8 cellular contexts compared by ENCODE assay signal in genomic region chr2:19348692-19349091, GRCh38. TPM values are rescaled to one million over a fixed set of nuclear protein-coding genes. Genes with fewer than 3 reads are reported as not detected.
DNase-seq lines count a peak whose midpoint lies in the region; ATAC-seq, FAIRE-seq and TF ChIP-seq lines count a peak whose summit lies in the region.

No MANE protein-coding gene starts in this region.

- TF ChIP-seq RAD21 in HepG2 (CRISPR knock-in tag; IDR thresholded peaks at IDR 0.05): no peak

- POLR2A ChIA-PET in HepG2 (lab: Yijun Ruan, JAX): interaction anchor here (0.7 to 2.6 kb wide), 6 partner anchors 11 to 788 kb away, joined by 3 to 55 read pairs (median 5); partner anchors contain the start of genes OSR1 and RDH14

- peak; percentile 1; the same call in 2 of the 3 replicates for ATAC-seq in HepG2
- no peak for ATAC-seq in right lobe of liver
- no peak for ATAC-seq in natural killer cell treated with Interleukin-12 subunit alpha and Interleukin-12 subunit beta and Interleukin-15 and Interleukin-18, amount 100 ng/mL, for 72 hours
- ATAC-seq in aorta (ENCODE audit: low FRiP score): no peak
- ATAC-seq in HG03439 (IDR thresholded peaks at IDR 0.05; ENCODE audit: unreplicated experiment): no peak

- no peak for TF ChIP-seq EP300 in HepG2 (IDR thresholded peaks at IDR 0.05; ENCODE audit: low read depth in 2 of 2, low read length in 2 of 2)
- TF ChIP-seq EP300 in HepG2 (CRISPR knock-in tag; IDR thresholded peaks at IDR 0.05; ENCODE audit: borderline replicate concordance): no peak

- no peak overlapping the region for H2AFZ ChIP-seq in HepG2 (ENCODE audit: low read length)

- in situ Hi-C loops in HepG2 (cut with HindIII; ENCODE audit: extremely low pct_ligation_motif_present, low pct_unique_long_range_greater_than_20kb): no loop called here

- CTCF ChIA-PET in HepG2 (lab: Yijun Ruan, JAX; ENCODE audit: low intra/inter-chr PET ratio, low total read pairs): interaction anchor here (2.1 kb wide), 1 partner anchor 514 kb away, joined by 6 read pairs; no protein-coding TSS in a partner anchor

- no peak for TF ChIP-seq POLR2A in HepG2 (IDR thresholded peaks at IDR 0.05; ENCODE audit: insufficient read depth in 1 of 2, low read depth in 2 of 2, low read length in 2 of 2)
- TF ChIP-seq POLR2A in right lobe of liver (IDR thresholded peaks at IDR 0.05): no peak

- H3K4me2 ChIP-seq in HepG2 (ENCODE audit: low read depth, low read length): peak overlapping the region; percentile 87

- no peak for FAIRE-seq in HepG2 (lab: Jason Lieb, UNC)

- BruUV-seq in HepG2 (replicated peaks; lab: Mats Ljungman, UMichigan): no TSS peak

- H3K27me3 Mint-ChIP-seq in natural killer cell treated with Interleukin-12 subunit alpha and Interleukin-12 subunit beta and Interleukin-15 and Interleukin-18, amount 100 ng/mL, for 72 hours: peaks cover 16 to 32% of the 10 kb centered on the region in 2 donors

- H3K27ac ChIP-seq in HepG2 (ENCODE audit: extremely low read length, insufficient read depth, low read length) (no peak overlapping the region), right lobe of liver (peak overlapping the region in 1 of 3 donors; percentile 92), caudate nucleus (ENCODE audit: low read depth, low read length) (peak overlapping the region; percentile 92), aorta (ENCODE audit: low read depth in 1 of 2, low read length in 2 of 2) (peak overlapping the region; percentile 71 to 85)

- TF ChIP-seq CTCF in HepG2 (CRISPR knock-in tag; IDR thresholded peaks at IDR 0.05) (no peak), right lobe of liver (IDR thresholded peaks at IDR 0.05) (no peak)

- H3K36me3 ChIP-seq in HepG2 (replicated peaks in 1 of 2; ENCODE audit: control insufficient read depth in 1 of 2, insufficient read depth in 2 of 2, low read length in 2 of 2) (no peaks in the 10 kb centered on the region), right lobe of liver (no peaks in the 10 kb centered on the region), aorta (ENCODE audit: control insufficient read depth in 1 of 2, insufficient read depth in 2 of 2, low read length in 1 of 2) (no peaks in the 10 kb centered on the region)

- H3K4me1 ChIP-seq in HepG2 (ENCODE audit: insufficient read depth, low read length) (peaks cover 27% of the 10 kb centered on the region), right lobe of liver (peaks cover 0 to 20% (median 7%) of the 10 kb centered on the region in 4 donors), aorta (ENCODE audit: control insufficient read depth in 1 of 2, insufficient read depth in 2 of 2, low read length in 2 of 2) (peaks cover 0 to 2% of the 10 kb centered on the region in 2 donors)

- no peak overlapping the region for H3K4me3 Mint-ChIP-seq in natural killer cell treated with Interleukin-12 subunit alpha and Interleukin-12 subunit beta and Interleukin-15 and Interleukin-18, amount 100 ng/mL, for 72 hours

- intact Hi-C loops in HepG2 (cut with micrococcal nuclease; ENCODE audit: unreplicated experiment) (loop anchor here (1.0 to 2.0 kb wide), 3 partner anchors 328 to 515 kb away; no protein-coding TSS in a partner anchor), right lobe of liver (cut with DNase I) (no loop called here), aorta (cut with DNase I) (no loop called here)

- peak overlapping the region; percentile 91 for H3K9ac ChIP-seq in HepG2 (ENCODE audit: insufficient read depth, low read depth, low read length)

- no peak for DNase-seq in HepG2 (ENCODE audit: low spot score)
- DNase-seq in right lobe of liver: no peak
- DNase-seq in caudate nucleus (lab: John Stamatoyannopoulos, UW): peak in 1 of 61 donors; percentile 74
- no peak for DNase-seq in natural killer cell treated with Interleukin-12 subunit alpha and Interleukin-12 subunit beta and Interleukin-15 and Interleukin-18, amount 100 ng/mL, for 72 hours (ENCODE audit: low spot score)
- DNase-seq in aorta: no peak
- no peak for DNase-seq in superior temporal gyrus (ENCODE audit: extremely low spot score)
- no peak for DNase-seq in KG1 (lab: John Stamatoyannopoulos, UW)

- peaks cover 21 to 23% of the 10 kb centered on the region in 2 donors for H3K4me1 Mint-ChIP-seq in natural killer cell treated with Interleukin-12 subunit alpha and Interleukin-12 subunit beta and Interleukin-15 and Interleukin-18, amount 100 ng/mL, for 72 hours (ENCODE audit: low read depth in 2 of 2)

- H3K27me3 ChIP-seq in HepG2 (ENCODE audit: control insufficient read depth in 1 of 2, insufficient read depth in 2 of 2, low read length in 2 of 2): no peaks in the 10 kb centered on the region; a peak in 1 of 5 replicates
- H3K27me3 ChIP-seq in right lobe of liver: peaks cover 7 to 27% of the 10 kb centered on the region in 2 donors
- H3K27me3 ChIP-seq in aorta (ENCODE audit: control insufficient read depth in 1 of 2, insufficient read depth in 2 of 2, low read length in 1 of 2): no peaks in the 10 kb centered on the region

- H3K9me3 Mint-ChIP-seq in natural killer cell treated with Interleukin-12 subunit alpha and Interleukin-12 subunit beta and Interleukin-15 and Interleukin-18, amount 100 ng/mL, for 72 hours: no peaks in the 10 kb centered on the region

- H3K4me3 ChIP-seq in HepG2 (replicated peaks in 1 of 3; ENCODE audit: insufficient read depth in 1 of 3, low read depth in 2 of 3, low read length in 3 of 3): peak overlapping the region; percentile 80 to 93 (median 86); a peak in 4 of 6 replicates
- H3K4me3 ChIP-seq in right lobe of liver: no peak overlapping the region
- H3K4me3 ChIP-seq in aorta (ENCODE audit: low read length in 2 of 2): no peak overlapping the region

- peaks cover 12% of the 10 kb centered on the region for H3K79me2 ChIP-seq in HepG2 (ENCODE audit: insufficient read depth, low read length)

- H3K36me3 Mint-ChIP-seq in natural killer cell treated with Interleukin-12 subunit alpha and Interleukin-12 subunit beta and Interleukin-15 and Interleukin-18, amount 100 ng/mL, for 72 hours: no peaks in the 10 kb centered on the region

- no peaks in the 10 kb centered on the region for H4K20me1 ChIP-seq in HepG2 (ENCODE audit: insufficient read depth, low read length)

- 92% methylated on average over 8 of the region's 8 CpGs for WGBS in HepG2 (ENCODE audit: low lambda C conversion rate)
- 80% methylated on average over 5 of the region's 8 CpGs for WGBS in right lobe of liver (ENCODE audit: insufficient coverage, low coverage, low lambda C conversion rate, missing lambda C conversion rate)
- WGBS in aorta, 2 donors: 16 to 21% methylated on average over 8 of the region's 8 CpGs

- H3K9me3 ChIP-seq in HepG2 (ENCODE audit: low read length): no peaks in the 10 kb centered on the region
- H3K9me3 ChIP-seq in right lobe of liver: no peaks in the 10 kb centered on the region
- no peaks in the 10 kb centered on the region for H3K9me3 ChIP-seq in aorta (ENCODE audit: control insufficient read depth, low read length)

- H3K27ac Mint-ChIP-seq in natural killer cell treated with Interleukin-12 subunit alpha and Interleukin-12 subunit beta and Interleukin-15 and Interleukin-18, amount 100 ng/mL, for 72 hours: peak overlapping the region; percentile 91 to 97

TF ChIP-seq in HepG2, 621 proteins besides CTCF, POLR2A, EP300 and RAD21:
- no peak for TF ChIP-seq PLSCR1 (CRISPR knock-in tag; IDR thresholded peaks at IDR 0.05; ENCODE audit: borderline replicate concordance)
- TF ChIP-seq KDM2A (CRISPR knock-in tag; IDR thresholded peaks at IDR 0.05; ENCODE audit: borderline replicate concordance, low read depth): no peak
- TF ChIP-seq ZNF292 (CRISPR knock-in tag; IDR thresholded peaks at IDR 0.05; ENCODE audit: borderline replicate concordance, low read depth): 0 out of 2 replicates have a peak, but pooled peaks have one; percentile 1
- 0 out of 2 replicates have a peak, but pooled peaks have one; percentile 12 for TF ChIP-seq FOXK1 (CRISPR knock-in tag; IDR thresholded peaks at IDR 0.05; ENCODE audit: borderline replicate concordance, low read depth)
TF ChIP-seq in HepG2: peak in this region for 2.

RNA-seq across cellular contexts. Expression of gene OSR1, which starts 9.7 kb away (rescaled TPM):
- total RNA-seq in HepG2 (2016; rRNA removed; fragmentation: Illumina TruSeq; extraction: Trizol) (0.81 and 1.1 TPM in 2 replicates), right lobe of liver (under 1 TPM in 5 of 6 experiments, not detected in 1; 0.10 to 0.51 (median 0.12) TPM), aorta (10 to 100 TPM; 48.6 to 79.1 TPM)
- 0.44 and 0.81 TPM in 2 replicates for total RNA-seq in HepG2 (2016; cell fraction: cytosol; rRNA removed; fragmentation: Illumina TruSeq; extraction: Trizol; ENCODE audit: low read depth)
- total RNA-seq in HepG2 (2016; cell fraction: insoluble cytoplasmic fraction; rRNA removed; fragmentation: Illumina TruSeq; extraction: Trizol): 0.49 and 1.2 TPM in 2 replicates
- total RNA-seq in HepG2 (2016; cell fraction: membrane; rRNA removed; fragmentation: Illumina TruSeq; extraction: Trizol): 1.00 and 1.0 TPM in 2 replicates
- 0.90 and 1.1 TPM in 2 replicates for total RNA-seq in HepG2 (2016; cell fraction: nucleus; rRNA removed; fragmentation: Illumina TruSeq; extraction: Trizol)
- polyA plus RNA-seq in HepG2 (2011; rRNA removed) (0.63 and 0.72 TPM in 2 replicates), aorta (10 to 100 TPM; 13.1 to 55.1 TPM)
- 0.33 and 0.91 TPM in 2 replicates for polyA plus RNA-seq in HepG2 (2011; cell fraction: cytosol; rRNA removed)
- 1.4 and 2.1 TPM in 2 replicates for polyA plus RNA-seq in HepG2 (2011; cell fraction: nucleus; rRNA removed)
- polyA plus RNA-seq in HepG2 (2012): 0.05 and 0.35 TPM in 2 replicates
- polyA plus RNA-seq in HepG2 (2016; cell fraction: cytosol; fragmentation: Illumina TruSeq; extraction: Trizol; ENCODE audit: low read depth): 0.26 and 0.32 TPM in 2 replicates
- 1.1 and 1.3 TPM in 2 replicates for polyA plus RNA-seq in HepG2 (2016; cell fraction: insoluble cytoplasmic fraction; fragmentation: Illumina TruSeq; extraction: Trizol; ENCODE audit: low read depth)
- polyA plus RNA-seq in HepG2 (2016; cell fraction: membrane; fragmentation: Illumina TruSeq; extraction: Trizol; ENCODE audit: low read depth): 0.49 TPM in 2 replicates
- 1.7 and 2.3 TPM in 2 replicates for polyA plus RNA-seq in HepG2 (2016; cell fraction: nucleus; fragmentation: Illumina TruSeq; extraction: Trizol; ENCODE audit: insufficient read depth, low read depth)
- 0.20 TPM in 1 of 2 replicates, not detected in the other for polyA minus RNA-seq in HepG2 (2011; rRNA and poly(A)+ RNA removed; ENCODE audit: low replicate concordance)
- 0.26 TPM in 1 of 2 replicates, not detected in the other for polyA minus RNA-seq in HepG2 (2011; cell fraction: cytosol; rRNA and poly(A)+ RNA removed)
- polyA minus RNA-seq in HepG2 (2011; cell fraction: nucleus; rRNA and poly(A)+ RNA removed): 0.39 and 0.75 TPM in 2 replicates
- total RNA-seq in natural killer cell treated with Interleukin-12 subunit alpha and Interleukin-12 subunit beta and Interleukin-15 and Interleukin-18, amount 100 ng/mL, for 72 hours: not detected

Comparison
In these comparisons a context has a peak if more than half of its experiments do, and no peak if none do; other contexts are left out.
1. H3K4me3 ChIP-seq: peak in HepG2 (3 of 3); none in right lobe of liver (0 of 3) and aorta (0 of 2).
2. RNA of gene OSR1, which starts 9.7 kb away (total RNA-seq): 48.6 to 79.1 TPM in aorta; 0.44 to 1.2 TPM in HepG2, not detected in natural killer cell treated with Interleukin-12 subunit alpha and Interleukin-12 subunit beta and Interleukin-15 and Interleukin-18, amount 100 ng/mL, for 72 hours and 0.10 to 0.51 TPM in right lobe of liver; every median in the first group is over 10 times any median in the second.